Comparison of ENCODE assay signal across 19 cellular contexts in genomic region chr6:20440291-20440690, GRCh38. TPM values are rescaled to one million over a fixed set of nuclear protein-coding genes. Genes with fewer than 3 reads are reported as not detected.
A peak's percentile ranks its signal among the peaks of the same experiment; 100 is the strongest.
DNase-seq lines count a peak whose midpoint lies in the region; ATAC-seq and TF ChIP-seq lines count a peak whose summit lies in the region.
"Had no signal": no experiment of that assay in that cellular context is flagged by ENCODE, and none has a peak within 500 bp of the region (broad histone marks: within the 10 kb centered on the region; RNA-seq: fewer than 3 reads in every experiment).

No MANE protein-coding gene starts in this region.

- no peaks in the 10 kb centered on the region for H3K9me3 Mint-ChIP-seq in stimulated activated effector memory CD8-positive, alpha-beta T cell treated with anti-CD3 and anti-CD28 coated beads, Interleukin-12 subunit alpha, Interleukin-12 subunit beta, amount 100 ng/mL, for 72 hours
- H3K9me3 Mint-ChIP-seq: CD4-positive, alpha-beta T cell had no signal

- H3K36me3 ChIP-seq in brain microvascular endothelial cell (replicated peaks): peaks cover under 1% of the 10 kb centered on the region

- H3K4me3 ChIP-seq in coronary artery (no peak overlapping the region), brain microvascular endothelial cell (ENCODE audit: low read depth, low read length) (no peak overlapping the region)
- H3K4me3 ChIP-seq: GM12878 had no signal

- ATAC-seq in stimulated activated effector memory CD8-positive, alpha-beta T cell treated with anti-CD3 and anti-CD28 coated beads, Interleukin-12 subunit alpha, Interleukin-12 subunit beta, amount 100 ng/mL, for 72 hours: no peak
- no peak for ATAC-seq in HG02642 (IDR thresholded peaks at IDR 0.05; ENCODE audit: poor library complexity, unreplicated experiment)
- no peak for ATAC-seq in GM18519 (IDR thresholded peaks at IDR 0.05; ENCODE audit: low FRiP score, unreplicated experiment)
- ATAC-seq: GM12878, HCT116 had no signal

- H3K36me3 Mint-ChIP-seq in stimulated activated effector memory CD8-positive, alpha-beta T cell treated with anti-CD3 and anti-CD28 coated beads, Interleukin-12 subunit alpha, Interleukin-12 subunit beta, amount 100 ng/mL, for 72 hours: peaks cover 42% of the 10 kb centered on the region

- in situ Hi-C loops in brain microvascular endothelial cell (cut with HindIII; ENCODE audit: low pct_ligation_motif_present, low sequenced_read_pairs) (no loop called here), G401 (cut with HindIII; ENCODE audit: low sequenced_read_pairs) (no loop called here)

- no peak for TF ChIP-seq CTCF in coronary artery (IDR thresholded peaks at IDR 0.05)
- TF ChIP-seq CTCF in brain microvascular endothelial cell (IDR thresholded peaks at IDR 0.05; ENCODE audit: low read depth, low read length, missing control alignments): no peak

- DNase-seq in NCI-H446 treated with DMSO at 0.1 percent for 48 hours (lab: John Stamatoyannopoulos, UW) (peak; percentile 57), coronary artery (ENCODE audit: low spot score) (no peak), brain microvascular endothelial cell (no peak), G401 (ENCODE audit: low spot score) (no peak)
- DNase-seq in stimulated activated effector memory CD8-positive, alpha-beta T cell treated with anti-CD3 and anti-CD28 coated beads, Interleukin-12 subunit alpha, Interleukin-12 subunit beta, amount 100 ng/mL, for 72 hours (ENCODE audit: low spot score in 2 of 2): no peak
- DNase-seq: BE2C; Calu3; CD4-positive, alpha-beta T cell; DMS79 treated with DMSO at 0.1 percent for 48 hours; NCI-H1105 treated with DMSO at 0.1 percent for 48 hours; NCI-H1694 treated with DMSO at 0.1 percent for 48 hours; NCI-H2107; NCI-H226; NK-92 treated with Interleukin-12 subunit alpha and Interleukin-12 subunit beta, amount 100 ng/mL, for 24 hours; SHP77 treated with DMSO at 0.1 percent for 48 hours had no signal

- peak overlapping the region; percentile 48 for H3K27ac Mint-ChIP-seq in stimulated activated effector memory CD8-positive, alpha-beta T cell treated with anti-CD3 and anti-CD28 coated beads, Interleukin-12 subunit alpha, Interleukin-12 subunit beta, amount 100 ng/mL, for 72 hours
- H3K27ac Mint-ChIP-seq: CD4-positive, alpha-beta T cell had no signal

- peaks cover 20% of the 10 kb centered on the region for H3K4me1 Mint-ChIP-seq in stimulated activated effector memory CD8-positive, alpha-beta T cell treated with anti-CD3 and anti-CD28 coated beads, Interleukin-12 subunit alpha, Interleukin-12 subunit beta, amount 100 ng/mL, for 72 hours

- no peaks in the 10 kb centered on the region for H3K27me3 ChIP-seq in brain microvascular endothelial cell (replicated peaks)
- H3K27me3 ChIP-seq: BE2C had no signal

- H3K27ac ChIP-seq in coronary artery: peak overlapping the region; percentile 60 to 70
- H3K27ac ChIP-seq in brain microvascular endothelial cell: no peak overlapping the region

- H3K4me3 Mint-ChIP-seq in stimulated activated effector memory CD8-positive, alpha-beta T cell treated with anti-CD3 and anti-CD28 coated beads, Interleukin-12 subunit alpha, Interleukin-12 subunit beta, amount 100 ng/mL, for 72 hours: no peak overlapping the region
- H3K4me3 Mint-ChIP-seq: CD4-positive, alpha-beta T cell had no signal

RNA-seq across cellular contexts. Expression of gene E2F3, which starts 38.6 kb away (rescaled TPM):
- 9.0 and 12.5 TPM in 2 replicates for total RNA-seq in G401 (2014; rRNA removed; shearing (Covaris generic))
